ENCODE assay signal across 24 cellular contexts in genomic region chr2:127512362-127512761, GRCh38. TPM values are rescaled to one million over a fixed set of nuclear protein-coding genes. Genes with fewer than 3 reads are reported as not detected.
A peak's percentile ranks its signal among the peaks of the same experiment; 100 is the strongest.
DNase-seq lines count a peak whose midpoint lies in the region; ATAC-seq and TF ChIP-seq lines count a peak whose summit lies in the region.
"Had no signal": no experiment of that assay in that cellular context is flagged by ENCODE, and none has a peak within 500 bp of the region (broad histone marks: within the 10 kb centered on the region; RNA-seq: fewer than 3 reads in every experiment).

No MANE protein-coding gene starts in this region.

- WGBS in psoas muscle, 3 donors: 49 to 63% (median 51%) methylated on average over 4 of the region's 4 CpGs
- 90 to 94% methylated on average over 4 of the region's 4 CpGs for WGBS in transverse colon (ENCODE audit: low coverage in 1 of 2), 2 donors
- WGBS in mammary epithelial cell (ENCODE audit: low coverage, missing lambda C conversion rate): 95% methylated on average over 4 of the region's 4 CpGs

- H3K27ac Mint-ChIP-seq in activated naive CD4-positive, alpha-beta T cell treated with anti-CD3 and anti-CD28 coated beads, Interleukin-2, amount 50 U/mL, for 24 hours: no peak overlapping the region
- peak overlapping the region in 1 of 2 donors; percentile 11 for H3K27ac Mint-ChIP-seq in activated naive CD4-positive, alpha-beta T cell treated with anti-CD3 and anti-CD28 coated beads, Interleukin-2, amount 50 U/mL, for 72 hours
- H3K27ac Mint-ChIP-seq in CD8-positive, alpha-beta T cell: peak overlapping the region; percentile 77
- H3K27ac Mint-ChIP-seq: neural progenitor cell had no signal

- peaks cover 97% of the 10 kb centered on the region for H3K4me1 Mint-ChIP-seq in activated naive CD4-positive, alpha-beta T cell treated with anti-CD3 and anti-CD28 coated beads, Interleukin-2, amount 50 U/mL, for 24 hours
- peaks cover 91% of the 10 kb centered on the region for H3K4me1 Mint-ChIP-seq in CD8-positive, alpha-beta T cell (ENCODE audit: low read depth)

- no peak overlapping the region for H3K4me2 ChIP-seq in mammary epithelial cell (ENCODE audit: insufficient read depth, low read depth, low read length)
- H3K4me2 ChIP-seq: neural progenitor cell, PC-9 had no signal

- H3K36me3 Mint-ChIP-seq in activated naive CD4-positive, alpha-beta T cell treated with anti-CD3 and anti-CD28 coated beads, Interleukin-2, amount 50 U/mL, for 24 hours: peaks cover 17% of the 10 kb centered on the region
- H3K36me3 Mint-ChIP-seq in activated naive CD4-positive, alpha-beta T cell treated with anti-CD3 and anti-CD28 coated beads, Interleukin-2, amount 50 U/mL, for 72 hours: peaks cover 8 to 25% of the 10 kb centered on the region in 2 donors
- peaks cover 82% of the 10 kb centered on the region for H3K36me3 Mint-ChIP-seq in CD8-positive, alpha-beta T cell

- H3K4me3 Mint-ChIP-seq in activated naive CD4-positive, alpha-beta T cell treated with anti-CD3 and anti-CD28 coated beads, Interleukin-2, amount 50 U/mL, for 24 hours: peak overlapping the region; percentile 51
- H3K4me3 Mint-ChIP-seq in CD8-positive, alpha-beta T cell: no peak overlapping the region
- H3K4me3 Mint-ChIP-seq: neural progenitor cell had no signal

- H3K27ac ChIP-seq in CD8-positive, alpha-beta T cell (ENCODE audit: low read depth, low read length): no peak overlapping the region
- H3K27ac ChIP-seq in dorsolateral prefrontal cortex (peak overlapping the region in 44 of 59 donors; percentile 10 to 97 (median 90)), psoas muscle (peak overlapping the region; percentile 85), transverse colon (no peak overlapping the region), mammary epithelial cell (ENCODE audit: insufficient read depth, low read depth, low read length) (no peak overlapping the region)
- H3K27ac ChIP-seq: adrenal gland, brain microvascular endothelial cell, neural progenitor cell, PC-9, prostate gland, skin epidermis had no signal

- intact Hi-C loops in CD8-positive, alpha-beta T cell (cut with DNase I, micrococcal nuclease): no loop called here
- intact Hi-C loops in dorsolateral prefrontal cortex (cut with DNase I) (no loop called here), psoas muscle (cut with DNase I) (no loop called here), transverse colon (cut with DNase I; ENCODE audit: low total_unique reads) (no loop called here), mammary epithelial cell (cut with micrococcal nuclease) (no loop called here)

- peaks cover 33% of the 10 kb centered on the region for H3K4me1 ChIP-seq in CD8-positive, alpha-beta T cell (ENCODE audit: insufficient read depth, low read length)
- H3K4me1 ChIP-seq in psoas muscle (peaks cover 97% of the 10 kb centered on the region), transverse colon (peaks cover 11 to 61% (median 29%) of the 10 kb centered on the region in 4 donors), mammary epithelial cell (ENCODE audit: insufficient read depth, low read length) (peaks cover 16% of the 10 kb centered on the region)
- H3K4me1 ChIP-seq: neural progenitor cell, prostate gland had no signal

- no peak for TF ChIP-seq EP300 in transverse colon (IDR thresholded peaks at IDR 0.05; ENCODE audit: low read depth)

- peaks cover 14% of the 10 kb centered on the region for H3K36me3 ChIP-seq in CD8-positive, alpha-beta T cell (ENCODE audit: insufficient read depth, low read length)
- peaks cover 0 to 2% of the 10 kb centered on the region in 2 donors for H3K36me3 ChIP-seq in psoas muscle (ENCODE audit: insufficient read depth in 1 of 2, low read depth in 1 of 2)
- peaks cover 0 to 3% (median 0%) of the 10 kb centered on the region in 4 donors for H3K36me3 ChIP-seq in transverse colon
- peaks cover 7% of the 10 kb centered on the region for H3K36me3 ChIP-seq in mammary epithelial cell (ENCODE audit: insufficient read depth, low read length)
- H3K36me3 ChIP-seq: neural progenitor cell, prostate gland, uterus had no signal

- POLR2A ChIA-PET in CD8-positive, alpha-beta T cell (lab: Charles Lee): no interaction called here

- H3K27me3 Mint-ChIP-seq in activated naive CD4-positive, alpha-beta T cell treated with anti-CD3 and anti-CD28 coated beads, Interleukin-2, amount 50 U/mL, for 24 hours: no peaks in the 10 kb centered on the region
- H3K27me3 Mint-ChIP-seq in CD8-positive, alpha-beta T cell (ENCODE audit: low read depth): no peaks in the 10 kb centered on the region

- dilution Hi-C loops in mammary epithelial cell (cut with HindIII; ENCODE audit: low sequenced_read_pairs): no loop called here

- peaks cover 4% of the 10 kb centered on the region for H4K20me1 ChIP-seq in mammary epithelial cell (ENCODE audit: insufficient read depth, low read length)

- no TSS peak for BruUV-seq in mammary epithelial cell (replicated peaks; lab: Mats Ljungman, UMichigan)

- no peaks in the 10 kb centered on the region for H3K9me3 ChIP-seq in CD8-positive, alpha-beta T cell (ENCODE audit: low read length)
- H3K9me3 ChIP-seq in psoas muscle: no peaks in the 10 kb centered on the region
- no peaks in the 10 kb centered on the region for H3K9me3 ChIP-seq in transverse colon
- no peaks in the 10 kb centered on the region for H3K9me3 ChIP-seq in mammary epithelial cell (replicated peaks; ENCODE audit: insufficient read depth, low read length)
- H3K9me3 ChIP-seq: adrenal gland, prostate gland, uterus had no signal

- TF ChIP-seq CTCF in CD8-positive, alpha-beta T cell (IDR thresholded peaks at IDR 0.05): no peak
- TF ChIP-seq CTCF in dorsolateral prefrontal cortex (IDR thresholded peaks at IDR 0.05 in 54 of 56, conservative IDR thresholded peaks at IDR 0.05 in 2 of 56; ENCODE audit: low read depth in 1 of 56, partially characterized antibody in 56 of 56) (no peak), psoas muscle (IDR thresholded peaks at IDR 0.05) (no peak), transverse colon (IDR thresholded peaks at IDR 0.05) (no peak), mammary epithelial cell (conservative IDR thresholded peaks at IDR 0.05 in 1 of 2, IDR thresholded peaks at IDR 0.05 in 1 of 2; ENCODE audit: extremely low read depth in 1 of 2, insufficient read depth in 1 of 2, low read depth in 1 of 2, low read length in 2 of 2) (no peak)

- DNase-seq in activated naive CD4-positive, alpha-beta T cell treated with anti-CD3 and anti-CD28 coated beads, Interleukin-2, amount 50 U/mL, for 72 hours (ENCODE audit: low spot score in 2 of 2): no peak
- DNase-seq in CD8-positive, alpha-beta T cell: no peak
- DNase-seq in dorsolateral prefrontal cortex: no peak
- no peak for DNase-seq in psoas muscle
- DNase-seq in transverse colon: no peak
- no peak for DNase-seq in dedifferentiated amniotic fluid mesenchymal stem cell (ENCODE audit: extremely low spot score)
- no peak for DNase-seq in mammary epithelial cell
- DNase-seq: activated effector memory CD4-positive, alpha-beta T cell treated with Interleukin-2 at 50 U/mL for 16 hours; adrenal gland; brain microvascular endothelial cell; C1 segment of cervical spinal cord; EL; NCI-H1048; NCI-H187; NCI-H524 treated with DMSO at 0.1 percent for 48 hours; NK-92 treated with Interleukin-12 subunit alpha and Interleukin-12 subunit beta, amount 100 ng/mL, for 24 hours; PC-9; Right ventricle myocardium superior; stimulated activated CD4-positive, alpha-beta T cell treated with anti-CD3 and anti-CD28 coated beads, Interleukin-2, amount 100 ng/mL, for 24 hours; uterus had no signal

- no peaks in the 10 kb centered on the region for H3K9me3 Mint-ChIP-seq in activated naive CD4-positive, alpha-beta T cell treated with anti-CD3 and anti-CD28 coated beads, Interleukin-2, amount 50 U/mL, for 24 hours
- H3K9me3 Mint-ChIP-seq in activated naive CD4-positive, alpha-beta T cell treated with anti-CD3 and anti-CD28 coated beads, Interleukin-2, amount 50 U/mL, for 72 hours: no peaks in the 10 kb centered on the region
- no peaks in the 10 kb centered on the region for H3K9me3 Mint-ChIP-seq in CD8-positive, alpha-beta T cell
- H3K9me3 Mint-ChIP-seq: neural progenitor cell had no signal

- CTCF ChIA-PET in CD8-positive, alpha-beta T cell (lab: Charles Lee): no interaction called here
- CTCF ChIA-PET in mammary epithelial cell (lab: Charles Lee; ENCODE audit: low non-redundant PET): no interaction called here

- no peak overlapping the region for H3K9ac ChIP-seq in mammary epithelial cell (ENCODE audit: insufficient read depth, low read length)
- H3K9ac ChIP-seq: neural progenitor cell had no signal

- ATAC-seq in activated naive CD4-positive, alpha-beta T cell treated with anti-CD3 and anti-CD28 coated beads, Interleukin-2, amount 50 U/mL, for 72 hours: no peak
- no peak for ATAC-seq in CD8-positive, alpha-beta T cell
- peak; percentile 26 to 45 (median 36) for ATAC-seq in psoas muscle

- no peaks in the 10 kb centered on the region for H3K27me3 ChIP-seq in CD8-positive, alpha-beta T cell (ENCODE audit: insufficient read depth, low read length)
- no peaks in the 10 kb centered on the region for H3K27me3 ChIP-seq in dorsolateral prefrontal cortex
- no peaks in the 10 kb centered on the region for H3K27me3 ChIP-seq in psoas muscle (ENCODE audit: insufficient read depth in 3 of 3, low read length in 2 of 3)
- H3K27me3 ChIP-seq in transverse colon: no peaks in the 10 kb centered on the region
- no peaks in the 10 kb centered on the region for H3K27me3 ChIP-seq in mammary epithelial cell (ENCODE audit: insufficient read depth, low read length)
- H3K27me3 ChIP-seq: adrenal gland, brain microvascular endothelial cell, neural progenitor cell, uterus had no signal

- in situ Hi-C loops in transverse colon (cut with MboI; ENCODE audit: low pct_ligation_motif_present in 1 of 4, low pct_unique_long_range_greater_than_20kb in 1 of 4, low sequenced_read_pairs in 3 of 4) (no loop called here), mammary epithelial cell (cut with MboI; ENCODE audit: low sequenced_read_pairs in 2 of 2) (no loop called here)

- H3K79me2 ChIP-seq in mammary epithelial cell (ENCODE audit: insufficient read depth, low read length): peaks cover 96% of the 10 kb centered on the region

- H3K4me3 ChIP-seq in CD8-positive, alpha-beta T cell (ENCODE audit: low read depth, low read length): no peak overlapping the region
- H3K4me3 ChIP-seq in dorsolateral prefrontal cortex (peak overlapping the region in 1 of 59 donors; percentile 11), psoas muscle (no peak overlapping the region), transverse colon (no peak overlapping the region), mammary epithelial cell (replicated peaks in 1 of 3; ENCODE audit: insufficient read depth in 1 of 3, low read depth in 2 of 3, low read length in 3 of 3) (no peak overlapping the region)
- H3K4me3 ChIP-seq: adrenal gland, neural progenitor cell, PC-9, prostate gland, skin epidermis, uterus had no signal

- no peak overlapping the region for H2AFZ ChIP-seq in mammary epithelial cell (ENCODE audit: low read depth, low read length)
- H2AFZ ChIP-seq: neural progenitor cell, PC-9 had no signal

- no peak for TF ChIP-seq POLR2A in transverse colon (IDR thresholded peaks at IDR 0.05)

RNA-seq across cellular contexts. Expression of gene IWS1, which starts 13.9 kb away (rescaled TPM):
- 10 to 100 TPM; 42.9 to 60.5 TPM for total RNA-seq in activated naive CD4-positive, alpha-beta T cell treated with anti-CD3 and anti-CD28 coated beads, Interleukin-2, amount 50 U/mL, for 72 hours
- 10 to 100 TPM; 30.4 to 33.4 TPM for total RNA-seq in CD8-positive, alpha-beta T cell
- total RNA-seq in dorsolateral prefrontal cortex (10 to 100 TPM; 25.8 to 64.1 (median 37.6) TPM), psoas muscle (10 to 100 TPM; 54.2 to 69.0 (median 62.7) TPM), transverse colon (100 to 1,000 TPM in 1 of 4 donors, 10 to 100 TPM in 3; 27.3 to 139 (median 45.4) TPM), mammary epithelial cell (10 to 100 TPM; 24.7 to 52.5 TPM)
- polyA plus RNA-seq in psoas muscle (10 to 100 TPM; 47.6 to 77.2 (median 59.3) TPM), mammary epithelial cell (30.9 TPM)
- 74.0 TPM for polyA minus RNA-seq in mammary epithelial cell

RNA-seq across cellular contexts. Expression of gene MYO7B, which starts 23.1 kb away (rescaled TPM):
- total RNA-seq in activated naive CD4-positive, alpha-beta T cell treated with anti-CD3 and anti-CD28 coated beads, Interleukin-2, amount 50 U/mL, for 72 hours: 1 to 10 TPM in 1 of 2 donors, under 1 TPM in 1; 0.64 to 1.9 TPM
- under 1 TPM; 0.25 to 0.33 TPM for total RNA-seq in CD8-positive, alpha-beta T cell
- total RNA-seq in dorsolateral prefrontal cortex: 1 to 10 TPM in 28 of 120 experiments, under 1 TPM in 84, not detected in 8; 0.08 to 3.0 (median 0.52) TPM
- under 1 TPM; 0.28 to 0.55 (median 0.51) TPM for total RNA-seq in psoas muscle
- polyA plus RNA-seq in psoas muscle: under 1 TPM; 0.44 to 0.61 (median 0.47) TPM
- total RNA-seq in transverse colon: 100 to 1,000 TPM; 242 to 637 (median 280) TPM
- total RNA-seq in mammary epithelial cell: not detected
- not detected for polyA plus RNA-seq in mammary epithelial cell
- not detected for polyA minus RNA-seq in mammary epithelial cell
- total RNA-seq: PC-9 had no signal

Comparison
In these comparisons a context has a peak if more than half of its experiments do, and no peak if none do; other contexts are left out.
1. ATAC-seq: peak in psoas muscle (4 of 4); none in activated naive CD4-positive, alpha-beta T cell treated with anti-CD3 and anti-CD28 coated beads, Interleukin-2, amount 50 U/mL, for 72 hours (0 of 2) and CD8-positive, alpha-beta T cell (single experiment).
2. H3K27ac ChIP-seq: peak in dorsolateral prefrontal cortex (44 of 59) and psoas muscle (single experiment); none in CD8-positive, alpha-beta T cell (single experiment), transverse colon (0 of 4) and mammary epithelial cell (single experiment).
3. RNA of gene MYO7B, which starts 23.1 kb away (total RNA-seq): 242 to 637 TPM in transverse colon; 0.64 to 1.9 TPM in activated naive CD4-positive, alpha-beta T cell treated with anti-CD3 and anti-CD28 coated beads, Interleukin-2, amount 50 U/mL, for 72 hours, 0.28 to 0.55 TPM in psoas muscle, 0.08 to 3.0 TPM in dorsolateral prefrontal cortex, 0.25 to 0.33 TPM in CD8-positive, alpha-beta T cell and not detected in mammary epithelial cell; every median in the first group is over 10 times any median in the second.